In genomic region chr3:127286571-127287140, GRCh38 we compare ENCODE assay signal across 17 cellular contexts. TPM values are rescaled to one million over a fixed set of nuclear protein-coding genes. Genes with fewer than 3 reads are reported as not detected.
A peak's percentile ranks its signal among the peaks of the same experiment; 100 is the strongest.
DNase-seq lines count a peak whose midpoint lies in the region; TF ChIP-seq lines count a peak whose summit lies in the region.
"Had no signal": no experiment of that assay in that cellular context is flagged by ENCODE, and none has a peak within 500 bp of the region (broad histone marks: within the 10 kb centered on the region; RNA-seq: fewer than 3 reads in every experiment).

No MANE protein-coding gene starts in this region.

- no peak overlapping the region for H3K9ac ChIP-seq in MM.1S (ENCODE audit: low read length)

- no peaks in the 10 kb centered on the region for H3K79me2 ChIP-seq in MM.1S (ENCODE audit: low read length)

- 0 out of 2 replicates have a peak, but pooled peaks cover 5% of the 10 kb centered on the region for H3K27me3 ChIP-seq in MM.1S (replicated peaks; ENCODE audit: insufficient read depth, low read length)
- H3K27me3 ChIP-seq: SJSA1, spleen, testis had no signal

- no peaks in the 10 kb centered on the region for H3K4me1 ChIP-seq in MM.1S (ENCODE audit: low read length)
- H3K4me1 ChIP-seq: Caco-2, SJSA1, spleen, testis had no signal

- H3F3A ChIP-seq in MM.1S (ENCODE audit: insufficient read depth, low read length) = no peaks in the 10 kb centered on the region

- H3K9me2 ChIP-seq in MM.1S (replicated peaks; ENCODE audit: insufficient read depth, low read length) = no peaks in the 10 kb centered on the region

- H4K20me1 ChIP-seq in MM.1S (ENCODE audit: insufficient read depth, low read length) = no peaks in the 10 kb centered on the region

- TF ChIP-seq CTCF in MM.1S (IDR thresholded peaks at IDR 0.05; ENCODE audit: low read length) (no peak), foreskin fibroblast (IDR thresholded peaks at IDR 0.05; ENCODE audit: low read depth, low read length) (no peak)

- no peak overlapping the region for H3K27ac ChIP-seq in MM.1S (ENCODE audit: low read length)
- H3K27ac ChIP-seq: SJSA1, spleen, testis had no signal

- peak overlapping the region; percentile 31 for H3K4me2 ChIP-seq in MM.1S (ENCODE audit: low read depth, low read length)

- no peak overlapping the region for H2AFZ ChIP-seq in MM.1S (ENCODE audit: low read length)

- no peaks in the 10 kb centered on the region for H3K36me3 ChIP-seq in MM.1S (replicated peaks; ENCODE audit: insufficient read depth, low read length)
- H3K36me3 ChIP-seq: SJSA1, spleen had no signal

- H3K4me3 ChIP-seq in MM.1S (ENCODE audit: low read length) (0 out of 2 replicates have a peak overlapping the region, but pooled peaks have one; percentile 12), foreskin fibroblast (ENCODE audit: low read depth in 1 of 2, low read length in 2 of 2) (no peak overlapping the region)
- H3K4me3 ChIP-seq: SJSA1, spleen had no signal

- no peaks in the 10 kb centered on the region for H3K9me3 ChIP-seq in MM.1S (replicated peaks; ENCODE audit: insufficient read depth, low read length)
- H3K9me3 ChIP-seq: Caco-2, SJSA1, testis had no signal

- DNase-seq in DMS79 treated with DMSO at 0.1 percent for 48 hours (lab: John Stamatoyannopoulos, UW) (peak; percentile 11), MM.1S (no peak), dermis blood vessel endothelial cell (peak; percentile 18), renal cortical epithelial cell (ENCODE audit: low read depth) (peak; percentile 97), NCI-H187 (lab: John Stamatoyannopoulos, UW) (no peak), foreskin fibroblast (no peak), dedifferentiated amniotic fluid mesenchymal stem cell (ENCODE audit: extremely low spot score) (no peak)
- DNase-seq: activated B cell treated with CpG ODN at 0.5 μM for 24 hours, amygdala, Caco-2, head of caudate nucleus, NCI-H1105 treated with DMSO at 0.1 percent for 48 hours, NCI-H526 treated with DMSO at 0.1 percent for 48 hours, spleen, testis had no signal

RNA-seq across cellular contexts. Expression of gene PRR20G, which starts 1.2 kb away (rescaled TPM):
- total RNA-seq in dermis blood vessel endothelial cell (not detected in 2 replicates), renal cortical epithelial cell (not detected in 2 replicates)
- total RNA-seq: activated B cell treated with CpG ODN at 0.5 μM for 24 hours, Caco-2, liver, SJSA1, spleen had no signal

Comparison
In these comparisons a context has a peak if more than half of its experiments do, and no peak if none do; other contexts are left out.
1. DNase-seq: peak in DMS79 treated with DMSO at 0.1 percent for 48 hours (single experiment), dermis blood vessel endothelial cell (single experiment) and renal cortical epithelial cell (single experiment); none in MM.1S (single experiment), NCI-H187 (0 of 2), foreskin fibroblast (0 of 2) and dedifferentiated amniotic fluid mesenchymal stem cell (single experiment).